23 cellular contexts compared by ENCODE assay signal in genomic region chr3:107689355-107689754, GRCh38.
"Had no signal": no experiment of that assay in that cellular context is flagged by ENCODE, and none has a peak within 500 bp of the region (broad histone marks: within the 10 kb centered on the region; RNA-seq: fewer than 3 reads in every experiment).

No MANE protein-coding gene starts in this region.

- H3K4me1 ChIP-seq: colonic mucosa had no signal

- ATAC-seq: activated CD8-positive, alpha-beta T cell treated with anti-CD3 and anti-CD28 coated beads for 36 hours; gastroesophageal sphincter; heart left ventricle; natural killer cell; upper lobe of right lung had no signal

- DNase-seq: activated CD4-positive, alpha-beta T cell treated with anti-CD3 and anti-CD28 coated beads for 48 hours; activated CD4-positive, CD25-positive, alpha-beta regulatory T cell; activated CD8-positive, alpha-beta T cell treated with anti-CD3 and anti-CD28 coated beads for 36 hours; activated naive CD4-positive, alpha-beta T cell treated with anti-CD3 and anti-CD28 coated beads for 36 hours; activated T-cell treated with anti-CD3 and anti-CD28 coated beads, Interleukin-2, amount 50 U/mL, for 1 hour; anterior cingulate cortex; colonic mucosa; endodermal cell; erythroblast; heart left ventricle; mesendoderm; natural killer cell; spleen; stimulated activated CD8-positive, alpha-beta memory T cell treated with anti-CD3 and anti-CD28 coated beads, Interleukin-4, amount 100 ng/mL, for 48 hours; stimulated activated naive CD4-positive, alpha-beta T cell; T-helper 1 cell; T-helper 9 cell; upper lobe of right lung had no signal

- H3K27ac ChIP-seq: colonic mucosa, gastroesophageal sphincter, heart left ventricle, parathyroid adenoma, spleen, upper lobe of right lung had no signal

- H3K36me3 Mint-ChIP-seq: brain, natural killer cell had no signal

- H3K4me3 Mint-ChIP-seq: activated CD8-positive, alpha-beta T cell treated with anti-CD3 and anti-CD28 coated beads for 36 hours; activated naive CD4-positive, alpha-beta T cell treated with anti-CD3 and anti-CD28 coated beads for 36 hours; brain; central memory CD8-positive, alpha-beta T cell; endodermal cell; natural killer cell had no signal

- H3K9me3 Mint-ChIP-seq: activated CD8-positive, alpha-beta T cell treated with anti-CD3 and anti-CD28 coated beads for 36 hours; activated naive CD4-positive, alpha-beta T cell treated with anti-CD3 and anti-CD28 coated beads for 36 hours; activated T-helper 2 cell treated with anti-CD3 and anti-CD28 coated beads, Interferon-gamma antibody, Interleukin-2, Interleukin-4, amounts not matched to agents 10 μg/mL and 5 μg/mL and 100 μg/mL, durations not matched to agents 14 hours and 24 hours and 36 hours; brain; central memory CD8-positive, alpha-beta T cell; natural killer cell had no signal

- H3K27me3 ChIP-seq: colonic mucosa, gastroesophageal sphincter, heart left ventricle, spleen, upper lobe of right lung had no signal

- H2AFZ ChIP-seq: parathyroid adenoma had no signal

- H3K9ac ChIP-seq: parathyroid adenoma had no signal

- H3K9me3 ChIP-seq: colonic mucosa, gastroesophageal sphincter, heart left ventricle, spleen, upper lobe of right lung had no signal

- H3K27me3 Mint-ChIP-seq: activated CD8-positive, alpha-beta T cell treated with anti-CD3 and anti-CD28 coated beads for 36 hours; brain; central memory CD8-positive, alpha-beta T cell had no signal

- H3K4me3 ChIP-seq: colonic mucosa, gastroesophageal sphincter, heart left ventricle, spleen, upper lobe of right lung had no signal

- H3K36me3 ChIP-seq: colonic mucosa, gastroesophageal sphincter, heart left ventricle, spleen, upper lobe of right lung had no signal

- H3K27ac Mint-ChIP-seq: activated CD8-positive, alpha-beta T cell treated with anti-CD3 and anti-CD28 coated beads for 36 hours; activated naive CD4-positive, alpha-beta T cell treated with anti-CD3 and anti-CD28 coated beads for 36 hours; activated T-helper 2 cell treated with anti-CD3 and anti-CD28 coated beads, Interferon-gamma antibody, Interleukin-2, Interleukin-4, amounts not matched to agents 10 μg/mL and 5 μg/mL and 100 μg/mL, durations not matched to agents 14 hours and 24 hours and 36 hours; brain; endodermal cell had no signal
